Comparison of ENCODE assay signal across 29 cellular contexts in the genomic region with DNA sequence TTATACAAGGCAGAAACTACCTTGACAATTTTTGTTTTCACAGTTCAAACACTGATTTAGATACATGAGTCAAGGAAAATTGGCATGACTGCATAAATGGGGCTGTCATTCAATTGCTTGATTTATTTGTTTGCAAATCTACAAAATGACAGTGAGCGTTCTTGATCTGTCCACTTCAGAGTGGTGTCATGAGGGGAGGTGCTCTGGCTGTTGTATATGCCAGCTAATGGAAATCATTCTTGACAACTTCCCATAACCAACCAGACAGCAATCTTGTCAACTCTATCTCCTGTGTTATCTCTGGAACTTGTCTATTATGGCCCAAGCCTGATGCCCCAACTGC.
DNase-seq lines count a peak whose midpoint lies in the region; ATAC-seq, FAIRE-seq and TF ChIP-seq lines count a peak whose summit lies in the region.
"Had no signal": no experiment of that assay in that cellular context is flagged by ENCODE, and none has a peak within 500 bp of the region (broad histone marks: within the 10 kb centered on the region; RNA-seq: fewer than 3 reads in every experiment).

No MANE protein-coding gene starts in this region.

- CTCF ChIA-PET in K562 (lab: Yijun Ruan, JAX; ENCODE audit: low intra/inter-chr PET ratio) = no interaction called here

- H3K27ac ChIP-seq in K562 (ENCODE audit: extremely low read depth, low read depth, low read length) = no peak overlapping the region
- peak overlapping the region; percentile 75 for H3K27ac ChIP-seq in psoas muscle
- H3K27ac ChIP-seq: breast epithelium, C4-2B, KMS-11, suprapubic skin, upper lobe of left lung had no signal

- H3K79me2 ChIP-seq in K562 (ENCODE audit: control insufficient read depth, insufficient read depth, low read length) = no peaks in the 10 kb centered on the region

- no peak for TF ChIP-seq RAD21 in K562 (CRISPR knock-in tag; conservative IDR thresholded peaks at IDR 0.05 in 1 of 2, IDR thresholded peaks at IDR 0.05 in 1 of 2)

- WGBS in K562 (ENCODE audit: insufficient coverage, low coverage, missing lambda C conversion rate) = 0% methylated on average over 1 of the region's 1 CpG
- 25 to 44% (median 37%) methylated on average over 1 of the region's 1 CpG for WGBS in psoas muscle, 3 donors

- DNase-seq in HTR-8/SVneo (ENCODE audit: insufficient read length, low spot score) (no peak), NCI-H510A (lab: John Stamatoyannopoulos, UW) (peak; percentile 45), K562 (ENCODE audit: extremely low read depth in 1 of 4, low spot score in 3 of 4) (no peak), psoas muscle (no peak), AML-193 (lab: John Stamatoyannopoulos, UW) (no peak)
- DNase-seq: activated CD4-positive, alpha-beta memory T cell treated with anti-CD3 and anti-CD28 coated beads, Interleukin-2, amount 10 ng/mL, durations not matched to agents 7 days and 5 days; activated CD4-positive, alpha-beta T cell treated with anti-CD3 and anti-CD28 coated beads for 1 hour; activated CD8-positive, alpha-beta memory T cell treated with anti-CD3 and anti-CD28 coated beads, Interleukin-2, amount 50 U/mL, for 48 hours; Caco-2; GOT3; HFFc6; left cardiac atrium; mammary epithelial cell; mucosa of descending colon; NCI-H1436; NCI-H2107; NCI-H524; stimulated activated naive B cell treated with anti-CD40 and anti-IgM and Interleukin-4, amounts not matched to agents 10 μg/mL and 1 μg/mL and 100 μg/mL, for 72 hours had no signal

- no peaks in the 10 kb centered on the region for H3K9me1 ChIP-seq in K562 (ENCODE audit: control insufficient read depth, insufficient read depth, low read length)

- BruUV-seq in K562 (replicated peaks; lab: Mats Ljungman, UMichigan) = no TSS peak

- H3K27me3 ChIP-seq in K562 (ENCODE audit: control insufficient read depth in 2 of 2, insufficient read depth in 2 of 2, low read length in 2 of 2) (no peaks in the 10 kb centered on the region), psoas muscle (ENCODE audit: insufficient read depth in 3 of 3, low read length in 2 of 3) (no peaks in the 10 kb centered on the region)
- H3K27me3 ChIP-seq: breast epithelium, suprapubic skin, upper lobe of left lung had no signal

- TF ChIP-seq EP300 in K562 (IDR thresholded peaks at IDR 0.05; ENCODE audit: low read length) = no peak

- no peak for TF ChIP-seq POLR2A in K562 (conservative IDR thresholded peaks at IDR 0.05)

- in situ Hi-C loops in K562 (cut with MboI) = no loop called here

- no peak overlapping the region for H3K9ac ChIP-seq in K562 (ENCODE audit: insufficient read depth in 1 of 2, low read depth in 2 of 2, low read length in 2 of 2)
- H3K9ac ChIP-seq: KMS-11 had no signal

- H3K36me3 ChIP-seq in K562 (ENCODE audit: control insufficient read depth, insufficient read depth, low read length) (no peaks in the 10 kb centered on the region), psoas muscle (ENCODE audit: insufficient read depth in 1 of 2, low read depth in 1 of 2) (no peaks in the 10 kb centered on the region)
- H3K36me3 ChIP-seq: breast epithelium, suprapubic skin, upper lobe of left lung had no signal

- no peaks in the 10 kb centered on the region for H3K4me1 ChIP-seq in K562 (replicated peaks in 1 of 2; ENCODE audit: control insufficient read depth in 2 of 2, insufficient read depth in 2 of 2, low read length in 2 of 2)
- H3K4me1 ChIP-seq in psoas muscle = peaks cover 8% of the 10 kb centered on the region
- H3K4me1 ChIP-seq: breast epithelium, suprapubic skin, upper lobe of left lung had no signal

- H4K20me1 ChIP-seq in K562 (replicated peaks; ENCODE audit: control insufficient read depth, insufficient read depth, low read length) = no peaks in the 10 kb centered on the region

- no peak overlapping the region for H3K4me2 ChIP-seq in K562 (ENCODE audit: insufficient read depth, low read length)
- H3K4me2 ChIP-seq: KMS-11 had no signal

- H3K4me3 ChIP-seq in K562 = no peak overlapping the region
- H3K4me3 ChIP-seq in psoas muscle = no peak overlapping the region
- H3K4me3 ChIP-seq: breast epithelium, mucosa of descending colon, suprapubic skin, upper lobe of left lung had no signal

- POLR2A ChIA-PET in K562 (lab: Yijun Ruan, JAX) = no interaction called here

- no peak overlapping the region for H2AFZ ChIP-seq in K562 (ENCODE audit: low read depth, low read length)

- ATAC-seq in K562 (no peak), psoas muscle (peak; percentile 78 to 91 (median 84)), GM19324 (IDR thresholded peaks at IDR 0.05; ENCODE audit: low FRiP score, unreplicated experiment) (no peak), HG02870 (IDR thresholded peaks at IDR 0.05; ENCODE audit: unreplicated experiment) (no peak), HG02588 (IDR thresholded peaks at IDR 0.05; ENCODE audit: unreplicated experiment) (no peak)
- ATAC-seq: left cardiac atrium; mucosa of descending colon; natural killer cell treated with Interleukin-12 subunit alpha and Interleukin-12 subunit beta and Interleukin-15 and Interleukin-18, amount 100 ng/mL, for 72 hours; Right ventricle myocardium inferior; stimulated activated naive B cell treated with anti-CD40 and anti-IgM and Interleukin-4, amounts not matched to agents 10 μg/mL and 1 μg/mL and 100 μg/mL, for 72 hours had no signal

- peak; percentile 59 for FAIRE-seq in HTR-8/SVneo (lab: Jason Lieb, UNC)
- FAIRE-seq in K562 (lab: Jason Lieb, UNC) = no peak
- FAIRE-seq: frontal cortex had no signal

- H3K9me3 ChIP-seq in K562 (replicated peaks; ENCODE audit: control insufficient read depth, insufficient read depth, low read depth, low read length) = no peaks in the 10 kb centered on the region
- no peaks in the 10 kb centered on the region for H3K9me3 ChIP-seq in psoas muscle
- H3K9me3 ChIP-seq: breast epithelium, Caco-2, suprapubic skin, upper lobe of left lung had no signal

- intact Hi-C loops in K562 (cut with micrococcal nuclease) = no loop called here
- intact Hi-C loops in psoas muscle (cut with DNase I) = no loop called here

- TF ChIP-seq CTCF in K562 (IDR thresholded peaks at IDR 0.05 in 2 of 3, conservative IDR thresholded peaks at IDR 0.05 in 1 of 3; ENCODE audit: insufficient read depth in 2 of 3, low read depth in 1 of 3, low read length in 3 of 3) (no peak), psoas muscle (IDR thresholded peaks at IDR 0.05) (no peak)

TF ChIP-seq in K562, 482 proteins besides CTCF, POLR2A, EP300 and RAD21:
- TF ChIP-seq MAFF (IDR thresholded peaks at IDR 0.05; ENCODE audit: low read length) (no peak), MEIS2 (IDR thresholded peaks at IDR 0.05; ENCODE audit: partially characterized antibody) (peak; percentile 23)
- TF ChIP-seq, protein P1, sequence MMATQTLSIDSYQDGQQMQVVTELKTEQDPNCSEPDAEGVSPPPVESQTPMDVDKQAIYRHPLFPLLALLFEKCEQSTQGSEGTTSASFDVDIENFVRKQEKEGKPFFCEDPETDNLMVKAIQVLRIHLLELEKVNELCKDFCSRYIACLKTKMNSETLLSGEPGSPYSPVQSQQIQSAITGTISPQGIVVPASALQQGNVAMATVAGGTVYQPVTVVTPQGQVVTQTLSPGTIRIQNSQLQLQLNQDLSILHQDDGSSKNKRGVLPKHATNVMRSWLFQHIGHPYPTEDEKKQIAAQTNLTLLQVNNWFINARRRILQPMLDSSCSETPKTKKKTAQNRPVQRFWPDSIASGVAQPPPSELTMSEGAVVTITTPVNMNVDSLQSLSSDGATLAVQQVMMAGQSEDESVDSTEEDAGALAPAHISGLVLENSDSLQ (IDR thresholded peaks at IDR 0.05) = 0 out of 2 replicates have a peak, but pooled peaks have one; percentile 13
- TF ChIP-seq, protein P2, sequence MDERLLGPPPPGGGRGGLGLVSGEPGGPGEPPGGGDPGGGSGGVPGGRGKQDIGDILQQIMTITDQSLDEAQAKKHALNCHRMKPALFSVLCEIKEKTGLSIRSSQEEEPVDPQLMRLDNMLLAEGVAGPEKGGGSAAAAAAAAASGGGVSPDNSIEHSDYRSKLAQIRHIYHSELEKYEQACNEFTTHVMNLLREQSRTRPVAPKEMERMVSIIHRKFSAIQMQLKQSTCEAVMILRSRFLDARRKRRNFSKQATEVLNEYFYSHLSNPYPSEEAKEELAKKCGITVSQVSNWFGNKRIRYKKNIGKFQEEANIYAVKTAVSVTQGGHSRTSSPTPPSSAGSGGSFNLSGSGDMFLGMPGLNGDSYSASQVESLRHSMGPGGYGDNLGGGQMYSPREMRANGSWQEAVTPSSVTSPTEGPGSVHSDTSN (CRISPR knock-in tag; IDR thresholded peaks at IDR 0.05; ENCODE audit: low read depth) = no peak
- TF ChIP-seq, protein P2 (tag; conservative IDR thresholded peaks at IDR 0.05; ENCODE audit: low read depth) = peak; percentile 56; the same call in 1 of the 2 replicates

Comparison
In these comparisons a context has a peak if more than half of its experiments do, and no peak if none do; other contexts are left out.
1. ATAC-seq: peak in psoas muscle (4 of 4); none in K562 (single experiment), GM19324 (single experiment), HG02870 (single experiment) and HG02588 (single experiment).